Comparison of ENCODE assay signal across 21 cellular contexts in genomic region chr11:78346799-78347198, GRCh38.
DNase-seq lines count a peak whose midpoint lies in the region; ATAC-seq and TF ChIP-seq lines count a peak whose summit lies in the region.
"Had no signal": no experiment of that assay in that cellular context is flagged by ENCODE, and none has a peak within 500 bp of the region (broad histone marks: within the 10 kb centered on the region; RNA-seq: fewer than 3 reads in every experiment).

No MANE protein-coding gene starts in this region.

- DNase-seq in left ventricle myocardium inferior (no peak), left cardiac atrium (no peak), fibroblast of mammary gland (ENCODE audit: low read depth) (peak; percentile 24), NCI-H146 (lab: John Stamatoyannopoulos, UW) (no peak)
- DNase-seq in activated T-helper 2 cell treated with anti-CD3 and anti-CD28 coated beads, Interferon-gamma antibody, Interleukin-2, Interleukin-4, amounts not matched to agents 10 μg/mL and 5 μg/mL and 100 μg/mL, durations not matched to agents 14 hours and 24 hours and 36 hours (ENCODE audit: low spot score), result no peak
- no peak for DNase-seq in stimulated activated CD8-positive, alpha-beta memory T cell treated with anti-CD3 and anti-CD28 coated beads, Interleukin-4, amount 100 ng/mL, for 48 hours
- no peak for DNase-seq in effector memory CD8-positive, alpha-beta T cell
- DNase-seq: CD4-positive, alpha-beta memory T cell; H7; MV-4-11; NCI-H1417; NCI-H187 treated with DMSO at 0.1 percent for 48 hours; NCI-H2227 treated with DMSO at 0.1 percent for 48 hours; NCI-H524; NCI-H82; RPMI8226; SHP77 treated with DMSO at 0.1 percent for 48 hours; SK-N-SH had no signal

- H3K9me3 Mint-ChIP-seq in activated T-helper 2 cell treated with anti-CD3 and anti-CD28 coated beads, Interferon-gamma antibody, Interleukin-2, Interleukin-4, amounts not matched to agents 10 μg/mL and 5 μg/mL and 100 μg/mL, durations not matched to agents 14 hours and 24 hours and 36 hours, result no peaks in the 10 kb centered on the region
- no peaks in the 10 kb centered on the region for H3K9me3 Mint-ChIP-seq in effector memory CD8-positive, alpha-beta T cell

- peaks cover 90% of the 10 kb centered on the region for H3K4me1 Mint-ChIP-seq in activated T-helper 2 cell treated with anti-CD3 and anti-CD28 coated beads, Interferon-gamma antibody, Interleukin-2, Interleukin-4, amounts not matched to agents 10 μg/mL and 5 μg/mL and 100 μg/mL, durations not matched to agents 14 hours and 24 hours and 36 hours (ENCODE audit: low read depth)
- peaks cover 2 to 3% of the 10 kb centered on the region in 2 donors for H3K4me1 Mint-ChIP-seq in effector memory CD8-positive, alpha-beta T cell (ENCODE audit: low read depth in 2 of 2)

- no peaks in the 10 kb centered on the region for H3K36me3 ChIP-seq in left ventricle myocardium inferior

- no peak for TF ChIP-seq CTCF in left ventricle myocardium inferior (IDR thresholded peaks at IDR 0.05; ENCODE audit: borderline replicate concordance)
- TF ChIP-seq CTCF in fibroblast of mammary gland (conservative IDR thresholded peaks at IDR 0.05; ENCODE audit: control insufficient read depth, insufficient read depth, low read depth, low read length), result no peak

- intact Hi-C loops in left ventricle myocardium inferior (cut with micrococcal nuclease) (no loop called here), left cardiac atrium (cut with DNase I) (no loop called here)
- intact Hi-C loops in activated T-helper 2 cell treated with anti-CD3 and anti-CD28 coated beads, Interferon-gamma antibody, Interleukin-2, Interleukin-4, amounts not matched to agents 10 μg/mL and 5 μg/mL and 100 μg/mL, durations not matched to agents 14 hours and 24 hours and 36 hours (cut with micrococcal nuclease), result no loop called here

- no peaks in the 10 kb centered on the region for H3K27me3 ChIP-seq in left ventricle myocardium inferior (ENCODE audit: low read depth)
- H3K27me3 ChIP-seq: BLaER1 had no signal

- H3K4me3 ChIP-seq in left ventricle myocardium inferior (no peak overlapping the region), fibroblast of mammary gland (ENCODE audit: control insufficient read depth, low read depth, low read length) (no peak overlapping the region)
- H3K4me3 ChIP-seq: BLaER1 had no signal

- H3K36me3 Mint-ChIP-seq in activated T-helper 2 cell treated with anti-CD3 and anti-CD28 coated beads, Interferon-gamma antibody, Interleukin-2, Interleukin-4, amounts not matched to agents 10 μg/mL and 5 μg/mL and 100 μg/mL, durations not matched to agents 14 hours and 24 hours and 36 hours (ENCODE audit: low read depth), result peaks cover 44% of the 10 kb centered on the region
- H3K36me3 Mint-ChIP-seq in effector memory CD8-positive, alpha-beta T cell (ENCODE audit: insufficient read depth), result no peaks in the 10 kb centered on the region
- H3K36me3 Mint-ChIP-seq: CD4-positive, alpha-beta memory T cell had no signal

- H3K27me3 Mint-ChIP-seq in activated T-helper 2 cell treated with anti-CD3 and anti-CD28 coated beads, Interferon-gamma antibody, Interleukin-2, Interleukin-4, amounts not matched to agents 10 μg/mL and 5 μg/mL and 100 μg/mL, durations not matched to agents 14 hours and 24 hours and 36 hours (ENCODE audit: low read depth), result no peaks in the 10 kb centered on the region
- peaks cover 18 to 24% of the 10 kb centered on the region in 2 donors for H3K27me3 Mint-ChIP-seq in effector memory CD8-positive, alpha-beta T cell

- peak overlapping the region; percentile 90 for H3K27ac ChIP-seq in left ventricle myocardium inferior (replicated peaks)
- H3K27ac ChIP-seq: BLaER1, HL-60 had no signal

- H3K9me3 ChIP-seq in left ventricle myocardium inferior (replicated peaks), result no peaks in the 10 kb centered on the region
- H3K9me3 ChIP-seq: SK-N-SH had no signal

- ATAC-seq in left cardiac atrium (no peak), GM19467 (IDR thresholded peaks at IDR 0.05; ENCODE audit: unreplicated experiment) (no peak)
- no peak for ATAC-seq in effector memory CD8-positive, alpha-beta T cell (replicated peaks)

- H3K27ac Mint-ChIP-seq in activated T-helper 2 cell treated with anti-CD3 and anti-CD28 coated beads, Interferon-gamma antibody, Interleukin-2, Interleukin-4, amounts not matched to agents 10 μg/mL and 5 μg/mL and 100 μg/mL, durations not matched to agents 14 hours and 24 hours and 36 hours, result peak overlapping the region; percentile 4
- no peak overlapping the region for H3K27ac Mint-ChIP-seq in effector memory CD8-positive, alpha-beta T cell
- H3K27ac Mint-ChIP-seq: CD4-positive, alpha-beta memory T cell had no signal

- H3K4me3 Mint-ChIP-seq in activated T-helper 2 cell treated with anti-CD3 and anti-CD28 coated beads, Interferon-gamma antibody, Interleukin-2, Interleukin-4, amounts not matched to agents 10 μg/mL and 5 μg/mL and 100 μg/mL, durations not matched to agents 14 hours and 24 hours and 36 hours (ENCODE audit: low read depth), result no peak overlapping the region
- no peak overlapping the region for H3K4me3 Mint-ChIP-seq in effector memory CD8-positive, alpha-beta T cell
- H3K4me3 Mint-ChIP-seq: CD4-positive, alpha-beta memory T cell had no signal

- H3K4me1 ChIP-seq in left ventricle myocardium inferior, result peaks cover 59% of the 10 kb centered on the region
